25 cellular contexts compared by ENCODE assay signal in genomic region chr3:48938156-48938555, GRCh38. TPM values are rescaled to one million over a fixed set of nuclear protein-coding genes. Genes with fewer than 3 reads are reported as not detected.
DNase-seq lines count a peak whose midpoint lies in the region; ATAC-seq, FAIRE-seq and TF ChIP-seq lines count a peak whose summit lies in the region.
"Had no signal": no experiment of that assay in that cellular context is flagged by ENCODE, and none has a peak within 500 bp of the region (broad histone marks: within the 10 kb centered on the region; RNA-seq: fewer than 3 reads in every experiment).

No MANE protein-coding gene starts in this region.

- POLR2A ChIA-PET in activated CD8-positive, alpha-beta T cell treated with anti-CD3 and anti-CD28 coated beads for 36 hours (lab: Charles Lee), result interaction anchor here (0.7 to 1.1 kb wide), 3 partner anchors 19 to 143 kb away, joined by 3 to 4 read pairs (median 4); no protein-coding TSS in a partner anchor
- POLR2A ChIA-PET in activated CD8-positive, alpha-beta T cell treated with anti-CD3 and anti-CD28 coated beads, Interleukin-2, amount 10 ng/mL, durations not matched to agents 7 days and 5 days (lab: Charles Lee), result no interaction called here
- POLR2A ChIA-PET in HepG2 (lab: Yijun Ruan, JAX), result no interaction called here

- H3K27me3 ChIP-seq in HepG2 (ENCODE audit: control insufficient read depth in 1 of 2, insufficient read depth in 2 of 2, low read length in 2 of 2), result no peaks in the 10 kb centered on the region
- H3K27me3 ChIP-seq: BE2C, heart right ventricle had no signal

- H3K9me3 ChIP-seq in HepG2 (ENCODE audit: low read length), result no peaks in the 10 kb centered on the region
- H3K9me3 ChIP-seq: BE2C, heart right ventricle had no signal

- H3K36me3 ChIP-seq in HepG2 (replicated peaks in 1 of 2; ENCODE audit: control insufficient read depth in 1 of 2, insufficient read depth in 2 of 2, low read length in 2 of 2), result peaks cover 1 to 19% of the 10 kb centered on the region in 2 experiments; a peak in 3 of 5 replicates
- H3K36me3 ChIP-seq: BE2C had no signal

- H3K27ac ChIP-seq in HepG2 (ENCODE audit: extremely low read length, insufficient read depth, low read length), result no peak overlapping the region

- no TSS peak for BruUV-seq in HepG2 (replicated peaks; lab: Mats Ljungman, UMichigan)

- FAIRE-seq in HepG2 (lab: Jason Lieb, UNC) (no peak), H54 (lab: Jason Lieb, UNC) (no peak)

- TF ChIP-seq EP300 in HepG2 (IDR thresholded peaks at IDR 0.05; ENCODE audit: low read depth in 2 of 2, low read length in 2 of 2) (no peak), HepG2 (CRISPR knock-in tag; IDR thresholded peaks at IDR 0.05; ENCODE audit: borderline replicate concordance) (no peak)

- H3K4me1 ChIP-seq in HepG2 (ENCODE audit: insufficient read depth, low read length), result peaks cover 43% of the 10 kb centered on the region
- H3K4me1 ChIP-seq: BE2C had no signal

- H3K27me3 Mint-ChIP-seq in activated CD8-positive, alpha-beta T cell treated with anti-CD3 and anti-CD28 coated beads for 36 hours, result no peaks in the 10 kb centered on the region
- H3K27me3 Mint-ChIP-seq in activated CD8-positive, alpha-beta T cell treated with anti-CD3 and anti-CD28 coated beads, Interleukin-2, amount 10 ng/mL, durations not matched to agents 7 days and 5 days (ENCODE audit: low read depth), result no peaks in the 10 kb centered on the region
- no peaks in the 10 kb centered on the region; the same call in 1 of the 2 replicates for H3K27me3 Mint-ChIP-seq in HFFc6 (ENCODE audit: insufficient read depth)
- H3K27me3 Mint-ChIP-seq in activated T-helper 2 cell treated with anti-CD3 and anti-CD28 coated beads, Interferon-gamma antibody, Interleukin-2, Interleukin-4, amounts not matched to agents 10 μg/mL and 5 μg/mL and 100 μg/mL, durations not matched to agents 14 hours and 24 hours and 36 hours (ENCODE audit: low read depth), result no peaks in the 10 kb centered on the region
- no peaks in the 10 kb centered on the region for H3K27me3 Mint-ChIP-seq in stimulated activated memory B cell treated with anti-CD40 and anti-IgM and Interleukin-4, amounts not matched to agents 10 μg/mL and 1 μg/mL and 100 μg/mL, for 72 hours
- H3K27me3 Mint-ChIP-seq: type B pancreatic cell had no signal

- peaks cover 30% of the 10 kb centered on the region for H3K36me3 Mint-ChIP-seq in activated CD8-positive, alpha-beta T cell treated with anti-CD3 and anti-CD28 coated beads for 36 hours (ENCODE audit: low read depth)
- peaks cover 48% of the 10 kb centered on the region for H3K36me3 Mint-ChIP-seq in activated CD8-positive, alpha-beta T cell treated with anti-CD3 and anti-CD28 coated beads, Interleukin-2, amount 10 ng/mL, durations not matched to agents 7 days and 5 days (ENCODE audit: low read depth)
- H3K36me3 Mint-ChIP-seq in HFFc6 (ENCODE audit: low read depth), result peaks cover 30% of the 10 kb centered on the region
- H3K36me3 Mint-ChIP-seq in activated T-helper 2 cell treated with anti-CD3 and anti-CD28 coated beads, Interferon-gamma antibody, Interleukin-2, Interleukin-4, amounts not matched to agents 10 μg/mL and 5 μg/mL and 100 μg/mL, durations not matched to agents 14 hours and 24 hours and 36 hours (ENCODE audit: low read depth), result peaks cover 55% of the 10 kb centered on the region
- peaks cover 30% of the 10 kb centered on the region for H3K36me3 Mint-ChIP-seq in stimulated activated memory B cell treated with anti-CD40 and anti-IgM and Interleukin-4, amounts not matched to agents 10 μg/mL and 1 μg/mL and 100 μg/mL, for 72 hours

- in situ Hi-C loops in HepG2 (cut with HindIII; ENCODE audit: extremely low pct_ligation_motif_present, low pct_unique_long_range_greater_than_20kb), result no loop called here

- no peak overlapping the region for H3K9ac ChIP-seq in HepG2 (ENCODE audit: insufficient read depth, low read depth, low read length)

- H2AFZ ChIP-seq in HepG2 (ENCODE audit: low read length), result no peak overlapping the region

- TF ChIP-seq POLR2A in HepG2 (IDR thresholded peaks at IDR 0.05; ENCODE audit: insufficient read depth in 1 of 2, low read depth in 2 of 2, low read length in 2 of 2), result no peak
- no peak for TF ChIP-seq POLR2A in H54 (IDR thresholded peaks at IDR 0.05; ENCODE audit: low read depth, low read length)

- TF ChIP-seq RAD21 in HepG2 (CRISPR knock-in tag; IDR thresholded peaks at IDR 0.05), result no peak

- no peak for TF ChIP-seq CTCF in activated CD8-positive, alpha-beta T cell treated with anti-CD3 and anti-CD28 coated beads for 36 hours (IDR thresholded peaks at IDR 0.05)
- TF ChIP-seq CTCF in HFFc6 (IDR thresholded peaks at IDR 0.05), result no peak
- no peak for TF ChIP-seq CTCF in HepG2 (CRISPR knock-in tag; IDR thresholded peaks at IDR 0.05)

- H3K9me3 Mint-ChIP-seq in activated CD8-positive, alpha-beta T cell treated with anti-CD3 and anti-CD28 coated beads for 36 hours, result no peaks in the 10 kb centered on the region
- no peaks in the 10 kb centered on the region for H3K9me3 Mint-ChIP-seq in activated CD8-positive, alpha-beta T cell treated with anti-CD3 and anti-CD28 coated beads, Interleukin-2, amount 10 ng/mL, durations not matched to agents 7 days and 5 days (ENCODE audit: insufficient read depth)
- H3K9me3 Mint-ChIP-seq in HFFc6, result no peaks in the 10 kb centered on the region
- no peaks in the 10 kb centered on the region for H3K9me3 Mint-ChIP-seq in activated T-helper 2 cell treated with anti-CD3 and anti-CD28 coated beads, Interferon-gamma antibody, Interleukin-2, Interleukin-4, amounts not matched to agents 10 μg/mL and 5 μg/mL and 100 μg/mL, durations not matched to agents 14 hours and 24 hours and 36 hours
- no peaks in the 10 kb centered on the region for H3K9me3 Mint-ChIP-seq in stimulated activated memory B cell treated with anti-CD40 and anti-IgM and Interleukin-4, amounts not matched to agents 10 μg/mL and 1 μg/mL and 100 μg/mL, for 72 hours
- H3K9me3 Mint-ChIP-seq: T-helper 1 cell treated with Interleukin-12 subunit alpha and Interleukin-12 subunit beta and Interleukin-4 antibody, amounts not matched to agents 30 μg/mL and 1 μg/mL, for 36 hours; type B pancreatic cell had no signal

- no peak for ATAC-seq in activated CD8-positive, alpha-beta T cell treated with anti-CD3 and anti-CD28 coated beads for 36 hours
- no peak for ATAC-seq in activated CD8-positive, alpha-beta T cell treated with anti-CD3 and anti-CD28 coated beads, Interleukin-2, amount 10 ng/mL, durations not matched to agents 7 days and 5 days
- no peak; the same call in 2 of the 3 replicates for ATAC-seq in HepG2
- ATAC-seq in stimulated activated memory B cell treated with anti-CD40 and anti-IgM and Interleukin-4, amounts not matched to agents 10 μg/mL and 1 μg/mL and 100 μg/mL, for 72 hours, result no peak
- ATAC-seq in HG03432 (IDR thresholded peaks at IDR 0.05; ENCODE audit: unreplicated experiment), result no peak
- ATAC-seq: heart right ventricle, left cardiac atrium had no signal

- intact Hi-C loops in activated CD8-positive, alpha-beta T cell treated with anti-CD3 and anti-CD28 coated beads for 36 hours (cut with micrococcal nuclease), result no loop called here
- intact Hi-C loops in activated T-helper 2 cell treated with anti-CD3 and anti-CD28 coated beads, Interferon-gamma antibody, Interleukin-2, Interleukin-4, amounts not matched to agents 10 μg/mL and 5 μg/mL and 100 μg/mL, durations not matched to agents 14 hours and 24 hours and 36 hours (cut with micrococcal nuclease), result no loop called here
- intact Hi-C loops in HepG2 (cut with micrococcal nuclease; ENCODE audit: unreplicated experiment), result no loop called here

- peaks cover 7% of the 10 kb centered on the region; the same call in 1 of the 2 replicates for H4K20me1 ChIP-seq in HepG2 (ENCODE audit: insufficient read depth, low read length)

- H3K4me2 ChIP-seq in HepG2 (ENCODE audit: low read depth, low read length), result no peak overlapping the region

- no peak overlapping the region for H3K4me3 Mint-ChIP-seq in activated CD8-positive, alpha-beta T cell treated with anti-CD3 and anti-CD28 coated beads for 36 hours
- no peak overlapping the region for H3K4me3 Mint-ChIP-seq in activated CD8-positive, alpha-beta T cell treated with anti-CD3 and anti-CD28 coated beads, Interleukin-2, amount 10 ng/mL, durations not matched to agents 7 days and 5 days
- 0 out of 2 replicates have a peak overlapping the region, but pooled peaks have one; percentile 33 for H3K4me3 Mint-ChIP-seq in HFFc6
- no peak overlapping the region for H3K4me3 Mint-ChIP-seq in activated T-helper 2 cell treated with anti-CD3 and anti-CD28 coated beads, Interferon-gamma antibody, Interleukin-2, Interleukin-4, amounts not matched to agents 10 μg/mL and 5 μg/mL and 100 μg/mL, durations not matched to agents 14 hours and 24 hours and 36 hours (ENCODE audit: low read depth)
- no peak overlapping the region for H3K4me3 Mint-ChIP-seq in stimulated activated memory B cell treated with anti-CD40 and anti-IgM and Interleukin-4, amounts not matched to agents 10 μg/mL and 1 μg/mL and 100 μg/mL, for 72 hours
- H3K4me3 Mint-ChIP-seq: T-helper 1 cell treated with Interleukin-12 subunit alpha and Interleukin-12 subunit beta and Interleukin-4 antibody, amounts not matched to agents 30 μg/mL and 1 μg/mL, for 36 hours; type B pancreatic cell had no signal

- CTCF ChIA-PET in activated CD8-positive, alpha-beta T cell treated with anti-CD3 and anti-CD28 coated beads for 36 hours (lab: Charles Lee), result interaction anchor here (1.0 kb wide), 1 partner anchor 50 kb away, joined by 4 read pairs; no protein-coding TSS in a partner anchor
- CTCF ChIA-PET in activated CD8-positive, alpha-beta T cell treated with anti-CD3 and anti-CD28 coated beads, Interleukin-2, amount 10 ng/mL, durations not matched to agents 7 days and 5 days (lab: Charles Lee), result interaction anchor here (1.2 kb wide), 1 partner anchor 14 kb away, joined by 3 read pairs; no protein-coding TSS in a partner anchor
- CTCF ChIA-PET in HepG2 (lab: Yijun Ruan, JAX; ENCODE audit: low intra/inter-chr PET ratio, low total read pairs), result no interaction called here

- peaks cover 35% of the 10 kb centered on the region for H3K4me1 Mint-ChIP-seq in activated CD8-positive, alpha-beta T cell treated with anti-CD3 and anti-CD28 coated beads for 36 hours (ENCODE audit: low read depth)
- peaks cover 32% of the 10 kb centered on the region for H3K4me1 Mint-ChIP-seq in activated CD8-positive, alpha-beta T cell treated with anti-CD3 and anti-CD28 coated beads, Interleukin-2, amount 10 ng/mL, durations not matched to agents 7 days and 5 days (ENCODE audit: low read depth)
- H3K4me1 Mint-ChIP-seq in HFFc6 (ENCODE audit: low read depth), result peaks cover 21% of the 10 kb centered on the region
- peaks cover 23% of the 10 kb centered on the region for H3K4me1 Mint-ChIP-seq in activated T-helper 2 cell treated with anti-CD3 and anti-CD28 coated beads, Interferon-gamma antibody, Interleukin-2, Interleukin-4, amounts not matched to agents 10 μg/mL and 5 μg/mL and 100 μg/mL, durations not matched to agents 14 hours and 24 hours and 36 hours (ENCODE audit: low read depth)
- H3K4me1 Mint-ChIP-seq in stimulated activated memory B cell treated with anti-CD40 and anti-IgM and Interleukin-4, amounts not matched to agents 10 μg/mL and 1 μg/mL and 100 μg/mL, for 72 hours, result peaks cover 18% of the 10 kb centered on the region

- no peak for DNase-seq in activated CD8-positive, alpha-beta T cell treated with anti-CD3 and anti-CD28 coated beads for 36 hours
- DNase-seq in activated CD8-positive, alpha-beta T cell treated with anti-CD3 and anti-CD28 coated beads, Interleukin-2, amount 10 ng/mL, durations not matched to agents 7 days and 5 days, result no peak
- peak; percentile 16 for DNase-seq in HFFc6
- DNase-seq in activated T-helper 2 cell treated with anti-CD3 and anti-CD28 coated beads, Interferon-gamma antibody, Interleukin-2, Interleukin-4, amounts not matched to agents 10 μg/mL and 5 μg/mL and 100 μg/mL, durations not matched to agents 14 hours and 24 hours and 36 hours (ENCODE audit: low spot score), result no peak
- DNase-seq in HepG2 (ENCODE audit: low spot score), result peak; percentile 24
- DNase-seq in H54 (ENCODE audit: insufficient read length, low spot score), result no peak
- DNase-seq: activated CD8-positive, alpha-beta memory T cell treated with anti-CD3 and anti-CD28 coated beads, Interleukin-2, amount 50 U/mL, for 4 hours; BE2C; COR-L47; DMS79; effector CD8-positive, alpha-beta T cell; foreskin fibroblast; heart right ventricle; Kasumi-1; left cardiac atrium; mesendoderm; NCI-H187 treated with DMSO at 0.1 percent for 48 hours; NCI-H526 treated with DMSO at 0.1 percent for 48 hours; nucleus accumbens; RPMI8226 had no signal

- H3K79me2 ChIP-seq in HepG2 (ENCODE audit: insufficient read depth, low read length), result peaks cover 46% of the 10 kb centered on the region

- peak overlapping the region; percentile 43 for H3K27ac Mint-ChIP-seq in activated CD8-positive, alpha-beta T cell treated with anti-CD3 and anti-CD28 coated beads for 36 hours
- no peak overlapping the region for H3K27ac Mint-ChIP-seq in activated CD8-positive, alpha-beta T cell treated with anti-CD3 and anti-CD28 coated beads, Interleukin-2, amount 10 ng/mL, durations not matched to agents 7 days and 5 days
- peak overlapping the region; percentile 74 for H3K27ac Mint-ChIP-seq in HFFc6
- peak overlapping the region; percentile 10 for H3K27ac Mint-ChIP-seq in activated T-helper 2 cell treated with anti-CD3 and anti-CD28 coated beads, Interferon-gamma antibody, Interleukin-2, Interleukin-4, amounts not matched to agents 10 μg/mL and 5 μg/mL and 100 μg/mL, durations not matched to agents 14 hours and 24 hours and 36 hours
- no peak overlapping the region for H3K27ac Mint-ChIP-seq in stimulated activated memory B cell treated with anti-CD40 and anti-IgM and Interleukin-4, amounts not matched to agents 10 μg/mL and 1 μg/mL and 100 μg/mL, for 72 hours
- H3K27ac Mint-ChIP-seq: type B pancreatic cell had no signal

- 0 out of 6 replicates have a peak overlapping the region, but pooled peaks of 1 of the 3 experiments have one; percentile 1 for H3K4me3 ChIP-seq in HepG2 (replicated peaks in 1 of 3; ENCODE audit: insufficient read depth in 1 of 3, low read depth in 2 of 3, low read length in 3 of 3)
- H3K4me3 ChIP-seq: heart right ventricle had no signal

RNA-seq across cellular contexts. Expression of gene ARIH2, which starts 19.5 kb away (rescaled TPM):
- total RNA-seq in activated CD8-positive, alpha-beta T cell treated with anti-CD3 and anti-CD28 coated beads for 36 hours, result 100 to 1,000 TPM in 1 of 2 experiments, 10 to 100 TPM in 1; 98.2 to 115 TPM
- total RNA-seq in activated CD8-positive, alpha-beta T cell treated with anti-CD3 and anti-CD28 coated beads, Interleukin-2, amount 10 ng/mL, durations not matched to agents 7 days and 5 days, result 100 to 1,000 TPM; 102 to 112 TPM
- 10 to 100 TPM; 60.0 to 71.6 (median 68.3) TPM for total RNA-seq in HFFc6 (2021; fragmentation: NEBNext Ultra II Directional; extraction: Animal tissue kit (Norgen Biotek cat#: 25700))
- total RNA-seq in activated T-helper 2 cell treated with anti-CD3 and anti-CD28 coated beads, Interferon-gamma antibody, Interleukin-2, Interleukin-4, amounts not matched to agents 10 μg/mL and 5 μg/mL and 100 μg/mL, durations not matched to agents 14 hours and 24 hours and 36 hours, result 156 and 163 TPM in 2 replicates
- 83.3 and 86.9 TPM in 2 replicates for total RNA-seq in HepG2 (2016; rRNA removed; fragmentation: Illumina TruSeq; extraction: Trizol)
- 64.2 and 67.9 TPM in 2 replicates for total RNA-seq in HepG2 (2016; cell fraction: cytosol; rRNA removed; fragmentation: Illumina TruSeq; extraction: Trizol; ENCODE audit: low read depth)
- total RNA-seq in HepG2 (2016; cell fraction: insoluble cytoplasmic fraction; rRNA removed; fragmentation: Illumina TruSeq; extraction: Trizol), result 79.6 and 84.8 TPM in 2 replicates
- total RNA-seq in HepG2 (2016; cell fraction: membrane; rRNA removed; fragmentation: Illumina TruSeq; extraction: Trizol), result 118 and 127 TPM in 2 replicates
- 60.3 and 60.4 TPM in 2 replicates for total RNA-seq in HepG2 (2016; cell fraction: nucleus; rRNA removed; fragmentation: Illumina TruSeq; extraction: Trizol)
- polyA plus RNA-seq in HepG2 (2011; rRNA removed), result 64.8 and 74.4 TPM in 2 replicates
- polyA plus RNA-seq in HepG2 (2011; cell fraction: cytosol; rRNA removed), result 57.1 and 64.0 TPM in 2 replicates
- polyA plus RNA-seq in HepG2 (2011; cell fraction: nucleus; rRNA removed), result 87.9 and 103 TPM in 2 replicates
- polyA plus RNA-seq in HepG2 (2012), result 42.6 and 46.2 TPM in 2 replicates
- 53.1 and 65.3 TPM in 2 replicates for polyA plus RNA-seq in HepG2 (2016; cell fraction: cytosol; fragmentation: Illumina TruSeq; extraction: Trizol; ENCODE audit: low read depth)
- polyA plus RNA-seq in HepG2 (2016; cell fraction: insoluble cytoplasmic fraction; fragmentation: Illumina TruSeq; extraction: Trizol; ENCODE audit: low read depth), result 73.2 and 82.8 TPM in 2 replicates
- 94.1 and 102 TPM in 2 replicates for polyA plus RNA-seq in HepG2 (2016; cell fraction: membrane; fragmentation: Illumina TruSeq; extraction: Trizol; ENCODE audit: low read depth)
- polyA plus RNA-seq in HepG2 (2016; cell fraction: nucleus; fragmentation: Illumina TruSeq; extraction: Trizol; ENCODE audit: insufficient read depth, low read depth), result 110 and 120 TPM in 2 replicates
- 104 and 215 TPM in 2 replicates for polyA minus RNA-seq in HepG2 (2011; rRNA and poly(A)+ RNA removed; ENCODE audit: low replicate concordance)
- 28.0 and 36.0 TPM in 2 replicates for polyA minus RNA-seq in HepG2 (2011; cell fraction: cytosol; rRNA and poly(A)+ RNA removed)
- polyA minus RNA-seq in HepG2 (2011; cell fraction: nucleus; rRNA and poly(A)+ RNA removed), result 64.8 and 87.0 TPM in 2 replicates

RNA-seq across cellular contexts. Expression of gene SLC25A20, which starts 39.5 kb away (rescaled TPM):
- 10 to 100 TPM; 14.8 to 16.8 TPM for total RNA-seq in activated CD8-positive, alpha-beta T cell treated with anti-CD3 and anti-CD28 coated beads for 36 hours
- total RNA-seq in activated CD8-positive, alpha-beta T cell treated with anti-CD3 and anti-CD28 coated beads, Interleukin-2, amount 10 ng/mL, durations not matched to agents 7 days and 5 days, result 10 to 100 TPM; 29.9 to 33.1 TPM
- 10 to 100 TPM; 20.4 to 25.2 (median 22.0) TPM for total RNA-seq in HFFc6 (2021; fragmentation: NEBNext Ultra II Directional; extraction: Animal tissue kit (Norgen Biotek cat#: 25700))
- total RNA-seq in activated T-helper 2 cell treated with anti-CD3 and anti-CD28 coated beads, Interferon-gamma antibody, Interleukin-2, Interleukin-4, amounts not matched to agents 10 μg/mL and 5 μg/mL and 100 μg/mL, durations not matched to agents 14 hours and 24 hours and 36 hours, result 16.2 and 19.0 TPM in 2 replicates
- total RNA-seq in HepG2 (2016; rRNA removed; fragmentation: Illumina TruSeq; extraction: Trizol), result 25.4 and 26.6 TPM in 2 replicates
- 4.5 and 5.9 TPM in 2 replicates for total RNA-seq in HepG2 (2016; cell fraction: cytosol; rRNA removed; fragmentation: Illumina TruSeq; extraction: Trizol; ENCODE audit: low read depth)
- total RNA-seq in HepG2 (2016; cell fraction: insoluble cytoplasmic fraction; rRNA removed; fragmentation: Illumina TruSeq; extraction: Trizol), result 25.7 and 27.5 TPM in 2 replicates
- 9.2 and 10.0 TPM in 2 replicates for total RNA-seq in HepG2 (2016; cell fraction: membrane; rRNA removed; fragmentation: Illumina TruSeq; extraction: Trizol)
- 19.7 and 25.4 TPM in 2 replicates for total RNA-seq in HepG2 (2016; cell fraction: nucleus; rRNA removed; fragmentation: Illumina TruSeq; extraction: Trizol)
- polyA plus RNA-seq in HepG2 (2011; rRNA removed), result 21.1 and 21.9 TPM in 2 replicates
- polyA plus RNA-seq in HepG2 (2011; cell fraction: cytosol; rRNA removed), result 10.2 and 20.1 TPM in 2 replicates
- polyA plus RNA-seq in HepG2 (2011; cell fraction: nucleus; rRNA removed), result 12.0 and 22.2 TPM in 2 replicates
- 13.7 and 16.2 TPM in 2 replicates for polyA plus RNA-seq in HepG2 (2012)
- 5.2 and 5.4 TPM in 2 replicates for polyA plus RNA-seq in HepG2 (2016; cell fraction: cytosol; fragmentation: Illumina TruSeq; extraction: Trizol; ENCODE audit: low read depth)
- polyA plus RNA-seq in HepG2 (2016; cell fraction: insoluble cytoplasmic fraction; fragmentation: Illumina TruSeq; extraction: Trizol; ENCODE audit: low read depth), result 20.6 and 21.9 TPM in 2 replicates
- 8.0 and 9.1 TPM in 2 replicates for polyA plus RNA-seq in HepG2 (2016; cell fraction: membrane; fragmentation: Illumina TruSeq; extraction: Trizol; ENCODE audit: low read depth)
- polyA plus RNA-seq in HepG2 (2016; cell fraction: nucleus; fragmentation: Illumina TruSeq; extraction: Trizol; ENCODE audit: insufficient read depth, low read depth), result 31.3 and 31.5 TPM in 2 replicates
- polyA minus RNA-seq in HepG2 (2011; rRNA and poly(A)+ RNA removed; ENCODE audit: low replicate concordance), result 7.9 and 9.7 TPM in 2 replicates
- polyA minus RNA-seq in HepG2 (2011; cell fraction: cytosol; rRNA and poly(A)+ RNA removed), result 5.2 and 5.8 TPM in 2 replicates
- 4.1 and 11.4 TPM in 2 replicates for polyA minus RNA-seq in HepG2 (2011; cell fraction: nucleus; rRNA and poly(A)+ RNA removed)

RNA-seq across cellular contexts. Expression of gene P4HTM, which starts 51.9 kb away (rescaled TPM):
- 10 to 100 TPM; 24.8 to 25.0 TPM for total RNA-seq in activated CD8-positive, alpha-beta T cell treated with anti-CD3 and anti-CD28 coated beads for 36 hours
- 10 to 100 TPM; 35.2 to 39.6 TPM for total RNA-seq in activated CD8-positive, alpha-beta T cell treated with anti-CD3 and anti-CD28 coated beads, Interleukin-2, amount 10 ng/mL, durations not matched to agents 7 days and 5 days
- 10 to 100 TPM; 29.1 to 41.4 (median 31.6) TPM for total RNA-seq in HFFc6 (2021; fragmentation: NEBNext Ultra II Directional; extraction: Animal tissue kit (Norgen Biotek cat#: 25700))
- total RNA-seq in activated T-helper 2 cell treated with anti-CD3 and anti-CD28 coated beads, Interferon-gamma antibody, Interleukin-2, Interleukin-4, amounts not matched to agents 10 μg/mL and 5 μg/mL and 100 μg/mL, durations not matched to agents 14 hours and 24 hours and 36 hours, result 37.8 and 39.1 TPM in 2 replicates
- total RNA-seq in HepG2 (2016; rRNA removed; fragmentation: Illumina TruSeq; extraction: Trizol), result not detected in 2 replicates
- total RNA-seq in HepG2 (2016; cell fraction: cytosol; rRNA removed; fragmentation: Illumina TruSeq; extraction: Trizol; ENCODE audit: low read depth), result not detected in 2 replicates
- total RNA-seq in HepG2 (2016; cell fraction: insoluble cytoplasmic fraction; rRNA removed; fragmentation: Illumina TruSeq; extraction: Trizol), result 0.09 TPM in 1 of 2 replicates, not detected in the other
- not detected in 2 replicates for total RNA-seq in HepG2 (2016; cell fraction: membrane; rRNA removed; fragmentation: Illumina TruSeq; extraction: Trizol)
- 0.09 TPM in 1 of 2 replicates, not detected in the other for total RNA-seq in HepG2 (2016; cell fraction: nucleus; rRNA removed; fragmentation: Illumina TruSeq; extraction: Trizol)
- 0.01 TPM in 1 of 2 replicates, not detected in the other for polyA plus RNA-seq in HepG2 (2011; rRNA removed)
- 0.07 TPM in 1 of 2 replicates, not detected in the other for polyA plus RNA-seq in HepG2 (2011; cell fraction: cytosol; rRNA removed)
- 0.29 and 0.38 TPM in 2 replicates for polyA plus RNA-seq in HepG2 (2011; cell fraction: nucleus; rRNA removed)
- 0.16 TPM in 1 of 2 replicates, not detected in the other for polyA plus RNA-seq in HepG2 (2012)
- polyA plus RNA-seq in HepG2 (2016; cell fraction: cytosol; fragmentation: Illumina TruSeq; extraction: Trizol; ENCODE audit: low read depth), result not detected in 2 replicates
- not detected in 2 replicates for polyA plus RNA-seq in HepG2 (2016; cell fraction: insoluble cytoplasmic fraction; fragmentation: Illumina TruSeq; extraction: Trizol; ENCODE audit: low read depth)
- polyA plus RNA-seq in HepG2 (2016; cell fraction: membrane; fragmentation: Illumina TruSeq; extraction: Trizol; ENCODE audit: low read depth), result not detected in 2 replicates
- polyA plus RNA-seq in HepG2 (2016; cell fraction: nucleus; fragmentation: Illumina TruSeq; extraction: Trizol; ENCODE audit: insufficient read depth, low read depth), result not detected in 2 replicates
- 0.24 and 77.8 TPM in 2 replicates for polyA minus RNA-seq in HepG2 (2011; rRNA and poly(A)+ RNA removed; ENCODE audit: low replicate concordance)
- polyA minus RNA-seq in HepG2 (2011; cell fraction: cytosol; rRNA and poly(A)+ RNA removed), result 2.1 and 2.3 TPM in 2 replicates
- polyA minus RNA-seq in HepG2 (2011; cell fraction: nucleus; rRNA and poly(A)+ RNA removed), result 1.5 and 2.2 TPM in 2 replicates
- total RNA-seq: SK-MEL-5 had no signal

Comparison
In these comparisons a context has a peak if more than half of its experiments do, and no peak if none do; other contexts are left out.
1. H3K27ac Mint-ChIP-seq: peak in activated CD8-positive, alpha-beta T cell treated with anti-CD3 and anti-CD28 coated beads for 36 hours (single experiment), HFFc6 (single experiment) and activated T-helper 2 cell treated with anti-CD3 and anti-CD28 coated beads, Interferon-gamma antibody, Interleukin-2, Interleukin-4, amounts not matched to agents 10 μg/mL and 5 μg/mL and 100 μg/mL, durations not matched to agents 14 hours and 24 hours and 36 hours (single experiment); none in activated CD8-positive, alpha-beta T cell treated with anti-CD3 and anti-CD28 coated beads, Interleukin-2, amount 10 ng/mL, durations not matched to agents 7 days and 5 days (single experiment) and stimulated activated memory B cell treated with anti-CD40 and anti-IgM and Interleukin-4, amounts not matched to agents 10 μg/mL and 1 μg/mL and 100 μg/mL, for 72 hours (single experiment).
2. DNase-seq: peak in HFFc6 (single experiment) and HepG2 (single experiment); none in activated CD8-positive, alpha-beta T cell treated with anti-CD3 and anti-CD28 coated beads for 36 hours (single experiment), activated CD8-positive, alpha-beta T cell treated with anti-CD3 and anti-CD28 coated beads, Interleukin-2, amount 10 ng/mL, durations not matched to agents 7 days and 5 days (single experiment), activated T-helper 2 cell treated with anti-CD3 and anti-CD28 coated beads, Interferon-gamma antibody, Interleukin-2, Interleukin-4, amounts not matched to agents 10 μg/mL and 5 μg/mL and 100 μg/mL, durations not matched to agents 14 hours and 24 hours and 36 hours (single experiment) and H54 (single experiment).
3. RNA of gene P4HTM, which starts 51.9 kb away (total RNA-seq): 35.2 to 39.6 TPM in activated CD8-positive, alpha-beta T cell treated with anti-CD3 and anti-CD28 coated beads, Interleukin-2, amount 10 ng/mL, durations not matched to agents 7 days and 5 days, 37.8 to 39.1 TPM in activated T-helper 2 cell treated with anti-CD3 and anti-CD28 coated beads, Interferon-gamma antibody, Interleukin-2, Interleukin-4, amounts not matched to agents 10 μg/mL and 5 μg/mL and 100 μg/mL, durations not matched to agents 14 hours and 24 hours and 36 hours, 29.1 to 41.4 TPM in HFFc6 and 24.8 to 25.0 TPM in activated CD8-positive, alpha-beta T cell treated with anti-CD3 and anti-CD28 coated beads for 36 hours; 0.09 TPM in HepG2; every median in the first group is over 10 times any median in the second.